1 cellular context compared by ENCODE assay signal in the genomic region with DNA sequence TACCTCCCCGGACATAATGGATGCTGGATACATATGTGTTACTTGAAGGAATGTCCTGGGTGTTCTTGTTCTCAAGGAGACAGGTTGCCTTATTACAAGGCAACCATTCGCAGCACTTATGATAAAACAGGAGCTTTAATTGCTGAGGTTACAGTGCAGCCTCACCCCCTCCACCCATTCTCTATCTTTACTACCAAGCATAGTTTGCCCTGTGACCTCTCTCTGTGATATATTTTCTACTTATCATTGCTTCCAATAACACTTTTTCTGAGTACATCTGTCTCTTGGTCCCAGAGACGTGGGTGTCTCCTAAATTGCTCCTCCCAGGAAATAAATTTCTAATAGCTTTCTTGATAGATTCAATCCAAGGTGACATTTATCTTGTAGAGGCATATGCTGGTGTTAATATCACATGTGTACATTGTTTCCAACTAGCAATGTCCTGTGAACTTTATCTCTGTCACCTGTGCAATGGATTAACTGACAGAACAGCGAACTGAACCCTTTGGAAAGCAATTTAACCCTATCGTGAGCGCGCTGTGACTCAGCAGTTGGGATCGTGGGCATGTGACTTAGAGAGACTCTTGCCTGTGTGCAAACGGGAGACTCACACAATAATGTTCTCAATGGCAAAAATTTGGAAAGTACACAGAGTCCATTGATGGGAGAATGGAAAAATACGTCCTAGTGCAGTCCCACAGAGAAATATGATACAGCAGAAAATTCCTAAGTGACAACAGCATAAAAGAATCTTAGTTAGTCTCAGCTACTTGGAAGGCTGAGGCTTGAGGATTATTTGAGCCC.
A peak's percentile ranks its signal among the peaks of the same experiment; 100 is the strongest.
TF ChIP-seq lines count a peak whose summit lies in the region.

No MANE protein-coding gene starts in this region.

TF ChIP-seq in HepG2, 621 proteins besides CTCF, POLR2A, EP300 and RAD21 (continued from another document and continues in another):
- TF ChIP-seq ZNF232 (CRISPR knock-in tag; IDR thresholded peaks at IDR 0.05; ENCODE audit: borderline replicate concordance), result no peak
- TF ChIP-seq, protein P1, sequence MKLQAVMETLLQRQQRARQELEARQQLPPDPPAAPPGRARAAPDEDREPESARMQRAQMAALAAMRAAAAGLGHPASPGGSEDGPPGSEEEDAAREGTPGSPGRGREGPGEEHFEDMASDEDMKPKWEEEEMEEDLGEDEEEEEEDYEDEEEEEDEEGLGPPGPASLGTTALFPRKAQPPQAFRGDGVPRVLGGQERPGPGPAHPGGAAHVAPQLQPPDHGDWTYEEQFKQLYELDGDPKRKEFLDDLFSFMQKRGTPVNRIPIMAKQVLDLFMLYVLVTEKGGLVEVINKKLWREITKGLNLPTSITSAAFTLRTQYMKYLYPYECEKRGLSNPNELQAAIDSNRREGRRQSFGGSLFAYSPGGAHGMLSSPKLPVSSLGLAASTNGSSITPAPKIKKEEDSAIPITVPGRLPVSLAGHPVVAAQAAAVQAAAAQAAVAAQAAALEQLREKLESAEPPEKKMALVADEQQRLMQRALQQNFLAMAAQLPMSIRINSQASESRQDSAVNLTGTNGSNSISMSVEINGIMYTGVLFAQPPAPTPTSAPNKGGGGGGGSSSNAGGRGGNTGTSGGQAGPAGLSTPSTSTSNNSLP (IDR thresholded peaks at IDR 0.05; ENCODE audit: low read depth, low read length), result peak; percentile 72
- TF ChIP-seq, protein P2, sequence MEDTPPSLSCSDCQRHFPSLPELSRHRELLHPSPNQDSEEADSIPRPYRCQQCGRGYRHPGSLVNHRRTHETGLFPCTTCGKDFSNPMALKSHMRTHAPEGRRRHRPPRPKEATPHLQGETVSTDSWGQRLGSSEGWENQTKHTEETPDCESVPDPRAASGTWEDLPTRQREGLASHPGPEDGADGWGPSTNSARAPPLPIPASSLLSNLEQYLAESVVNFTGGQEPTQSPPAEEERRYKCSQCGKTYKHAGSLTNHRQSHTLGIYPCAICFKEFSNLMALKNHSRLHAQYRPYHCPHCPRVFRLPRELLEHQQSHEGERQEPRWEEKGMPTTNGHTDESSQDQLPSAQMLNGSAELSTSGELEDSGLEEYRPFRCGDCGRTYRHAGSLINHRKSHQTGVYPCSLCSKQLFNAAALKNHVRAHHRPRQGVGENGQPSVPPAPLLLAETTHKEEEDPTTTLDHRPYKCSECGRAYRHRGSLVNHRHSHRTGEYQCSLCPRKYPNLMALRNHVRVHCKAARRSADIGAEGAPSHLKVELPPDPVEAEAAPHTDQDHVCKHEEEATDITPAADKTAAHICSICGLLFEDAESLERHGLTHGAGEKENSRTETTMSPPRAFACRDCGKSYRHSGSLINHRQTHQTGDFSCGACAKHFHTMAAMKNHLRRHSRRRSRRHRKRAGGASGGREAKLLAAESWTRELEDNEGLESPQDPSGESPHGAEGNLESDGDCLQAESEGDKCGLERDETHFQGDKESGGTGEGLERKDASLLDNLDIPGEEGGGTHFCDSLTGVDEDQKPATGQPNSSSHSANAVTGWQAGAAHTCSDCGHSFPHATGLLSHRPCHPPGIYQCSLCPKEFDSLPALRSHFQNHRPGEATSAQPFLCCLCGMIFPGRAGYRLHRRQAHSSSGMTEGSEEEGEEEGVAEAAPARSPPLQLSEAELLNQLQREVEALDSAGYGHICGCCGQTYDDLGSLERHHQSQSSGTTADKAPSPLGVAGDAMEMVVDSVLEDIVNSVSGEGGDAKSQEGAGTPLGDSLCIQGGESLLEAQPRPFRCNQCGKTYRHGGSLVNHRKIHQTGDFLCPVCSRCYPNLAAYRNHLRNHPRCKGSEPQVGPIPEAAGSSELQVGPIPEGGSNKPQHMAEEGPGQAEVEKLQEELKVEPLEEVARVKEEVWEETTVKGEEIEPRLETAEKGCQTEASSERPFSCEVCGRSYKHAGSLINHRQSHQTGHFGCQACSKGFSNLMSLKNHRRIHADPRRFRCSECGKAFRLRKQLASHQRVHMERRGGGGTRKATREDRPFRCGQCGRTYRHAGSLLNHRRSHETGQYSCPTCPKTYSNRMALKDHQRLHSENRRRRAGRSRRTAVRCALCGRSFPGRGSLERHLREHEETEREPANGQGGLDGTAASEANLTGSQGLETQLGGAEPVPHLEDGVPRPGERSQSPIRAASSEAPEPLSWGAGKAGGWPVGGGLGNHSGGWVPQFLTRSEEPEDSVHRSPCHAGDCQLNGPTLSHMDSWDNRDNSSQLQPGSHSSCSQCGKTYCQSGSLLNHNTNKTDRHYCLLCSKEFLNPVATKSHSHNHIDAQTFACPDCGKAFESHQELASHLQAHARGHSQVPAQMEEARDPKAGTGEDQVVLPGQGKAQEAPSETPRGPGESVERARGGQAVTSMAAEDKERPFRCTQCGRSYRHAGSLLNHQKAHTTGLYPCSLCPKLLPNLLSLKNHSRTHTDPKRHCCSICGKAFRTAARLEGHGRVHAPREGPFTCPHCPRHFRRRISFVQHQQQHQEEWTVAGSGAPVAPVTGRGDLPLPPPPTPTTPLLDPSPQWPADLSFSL (CRISPR knock-in tag; IDR thresholded peaks at IDR 0.05), result no peak
- TF ChIP-seq, protein P3, sequence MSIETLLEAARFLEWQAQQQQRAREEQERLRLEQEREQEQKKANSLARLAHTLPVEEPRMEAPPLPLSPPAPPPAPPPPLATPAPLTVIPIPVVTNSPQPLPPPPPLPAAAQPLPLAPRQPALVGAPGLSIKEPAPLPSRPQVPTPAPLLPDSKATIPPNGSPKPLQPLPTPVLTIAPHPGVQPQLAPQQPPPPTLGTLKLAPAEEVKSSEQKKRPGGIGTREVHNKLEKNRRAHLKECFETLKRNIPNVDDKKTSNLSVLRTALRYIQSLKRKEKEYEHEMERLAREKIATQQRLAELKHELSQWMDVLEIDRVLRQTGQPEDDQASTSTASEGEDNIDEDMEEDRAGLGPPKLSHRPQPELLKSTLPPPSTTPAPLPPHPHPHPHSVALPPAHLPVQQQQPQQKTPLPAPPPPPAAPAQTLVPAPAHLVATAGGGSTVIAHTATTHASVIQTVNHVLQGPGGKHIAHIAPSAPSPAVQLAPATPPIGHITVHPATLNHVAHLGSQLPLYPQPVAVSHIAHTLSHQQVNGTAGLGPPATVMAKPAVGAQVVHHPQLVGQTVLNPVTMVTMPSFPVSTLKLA (IDR thresholded peaks at IDR 0.05), result peak; percentile 37; the same call in 1 of the 2 replicates
- TF ChIP-seq PHB2 (IDR thresholded peaks at IDR 0.05; ENCODE audit: partially characterized antibody), result no peak
- TF ChIP-seq KDM4B (CRISPR knock-in tag; IDR thresholded peaks at IDR 0.05), result no peak
- TF ChIP-seq ZFP62 (CRISPR knock-in tag; IDR thresholded peaks at IDR 0.05), result no peak
- TF ChIP-seq, protein P4, sequence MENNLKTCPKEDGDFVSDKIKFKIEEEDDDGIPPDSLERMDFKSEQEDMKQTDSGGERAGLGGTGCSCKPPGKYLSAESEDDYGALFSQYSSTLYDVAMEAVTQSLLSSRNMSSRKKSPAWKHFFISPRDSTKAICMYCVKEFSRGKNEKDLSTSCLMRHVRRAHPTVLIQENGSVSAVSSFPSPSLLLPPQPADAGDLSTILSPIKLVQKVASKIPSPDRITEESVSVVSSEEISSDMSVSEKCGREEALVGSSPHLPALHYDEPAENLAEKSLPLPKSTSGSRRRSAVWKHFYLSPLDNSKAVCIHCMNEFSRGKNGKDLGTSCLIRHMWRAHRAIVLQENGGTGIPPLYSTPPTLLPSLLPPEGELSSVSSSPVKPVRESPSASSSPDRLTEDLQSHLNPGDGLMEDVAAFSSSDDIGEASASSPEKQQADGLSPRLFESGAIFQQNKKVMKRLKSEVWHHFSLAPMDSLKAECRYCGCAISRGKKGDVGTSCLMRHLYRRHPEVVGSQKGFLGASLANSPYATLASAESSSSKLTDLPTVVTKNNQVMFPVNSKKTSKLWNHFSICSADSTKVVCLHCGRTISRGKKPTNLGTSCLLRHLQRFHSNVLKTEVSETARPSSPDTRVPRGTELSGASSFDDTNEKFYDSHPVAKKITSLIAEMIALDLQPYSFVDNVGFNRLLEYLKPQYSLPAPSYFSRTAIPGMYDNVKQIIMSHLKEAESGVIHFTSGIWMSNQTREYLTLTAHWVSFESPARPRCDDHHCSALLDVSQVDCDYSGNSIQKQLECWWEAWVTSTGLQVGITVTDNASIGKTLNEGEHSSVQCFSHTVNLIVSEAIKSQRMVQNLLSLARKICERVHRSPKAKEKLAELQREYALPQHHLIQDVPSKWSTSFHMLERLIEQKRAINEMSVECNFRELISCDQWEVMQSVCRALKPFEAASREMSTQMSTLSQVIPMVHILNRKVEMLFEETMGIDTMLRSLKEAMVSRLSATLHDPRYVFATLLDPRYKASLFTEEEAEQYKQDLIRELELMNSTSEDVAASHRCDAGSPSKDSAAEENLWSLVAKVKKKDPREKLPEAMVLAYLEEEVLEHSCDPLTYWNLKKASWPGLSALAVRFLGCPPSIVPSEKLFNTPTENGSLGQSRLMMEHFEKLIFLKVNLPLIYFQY (CRISPR knock-in tag; IDR thresholded peaks at IDR 0.05; ENCODE audit: borderline replicate concordance), result no peak
- TF ChIP-seq, protein P5, sequence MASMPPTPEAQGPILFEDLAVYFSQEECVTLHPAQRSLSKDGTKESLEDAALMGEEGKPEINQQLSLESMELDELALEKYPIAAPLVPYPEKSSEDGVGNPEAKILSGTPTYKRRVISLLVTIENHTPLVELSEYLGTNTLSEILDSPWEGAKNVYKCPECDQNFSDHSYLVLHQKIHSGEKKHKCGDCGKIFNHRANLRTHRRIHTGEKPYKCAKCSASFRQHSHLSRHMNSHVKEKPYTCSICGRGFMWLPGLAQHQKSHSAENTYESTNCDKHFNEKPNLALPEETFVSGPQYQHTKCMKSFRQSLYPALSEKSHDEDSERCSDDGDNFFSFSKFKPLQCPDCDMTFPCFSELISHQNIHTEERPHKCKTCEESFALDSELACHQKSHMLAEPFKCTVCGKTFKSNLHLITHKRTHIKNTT (CRISPR knock-in tag; IDR thresholded peaks at IDR 0.05), result no peak
- TF ChIP-seq SRF (IDR thresholded peaks at IDR 0.05; ENCODE audit: low read depth, low read length), result no peak
- TF ChIP-seq PAX8 (CRISPR knock-in tag; IDR thresholded peaks at IDR 0.05; ENCODE audit: borderline replicate concordance), result no peak
- TF ChIP-seq, protein P6, sequence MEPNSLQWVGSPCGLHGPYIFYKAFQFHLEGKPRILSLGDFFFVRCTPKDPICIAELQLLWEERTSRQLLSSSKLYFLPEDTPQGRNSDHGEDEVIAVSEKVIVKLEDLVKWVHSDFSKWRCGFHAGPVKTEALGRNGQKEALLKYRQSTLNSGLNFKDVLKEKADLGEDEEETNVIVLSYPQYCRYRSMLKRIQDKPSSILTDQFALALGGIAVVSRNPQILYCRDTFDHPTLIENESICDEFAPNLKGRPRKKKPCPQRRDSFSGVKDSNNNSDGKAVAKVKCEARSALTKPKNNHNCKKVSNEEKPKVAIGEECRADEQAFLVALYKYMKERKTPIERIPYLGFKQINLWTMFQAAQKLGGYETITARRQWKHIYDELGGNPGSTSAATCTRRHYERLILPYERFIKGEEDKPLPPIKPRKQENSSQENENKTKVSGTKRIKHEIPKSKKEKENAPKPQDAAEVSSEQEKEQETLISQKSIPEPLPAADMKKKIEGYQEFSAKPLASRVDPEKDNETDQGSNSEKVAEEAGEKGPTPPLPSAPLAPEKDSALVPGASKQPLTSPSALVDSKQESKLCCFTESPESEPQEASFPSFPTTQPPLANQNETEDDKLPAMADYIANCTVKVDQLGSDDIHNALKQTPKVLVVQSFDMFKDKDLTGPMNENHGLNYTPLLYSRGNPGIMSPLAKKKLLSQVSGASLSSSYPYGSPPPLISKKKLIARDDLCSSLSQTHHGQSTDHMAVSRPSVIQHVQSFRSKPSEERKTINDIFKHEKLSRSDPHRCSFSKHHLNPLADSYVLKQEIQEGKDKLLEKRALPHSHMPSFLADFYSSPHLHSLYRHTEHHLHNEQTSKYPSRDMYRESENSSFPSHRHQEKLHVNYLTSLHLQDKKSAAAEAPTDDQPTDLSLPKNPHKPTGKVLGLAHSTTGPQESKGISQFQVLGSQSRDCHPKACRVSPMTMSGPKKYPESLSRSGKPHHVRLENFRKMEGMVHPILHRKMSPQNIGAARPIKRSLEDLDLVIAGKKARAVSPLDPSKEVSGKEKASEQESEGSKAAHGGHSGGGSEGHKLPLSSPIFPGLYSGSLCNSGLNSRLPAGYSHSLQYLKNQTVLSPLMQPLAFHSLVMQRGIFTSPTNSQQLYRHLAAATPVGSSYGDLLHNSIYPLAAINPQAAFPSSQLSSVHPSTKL (CRISPR knock-in tag; IDR thresholded peaks at IDR 0.05), result peak; percentile 80
- TF ChIP-seq NR2F6 (IDR thresholded peaks at IDR 0.05), result 0 out of 2 replicates have a peak, but pooled peaks have one; percentile 36
- peak; percentile 14; the same call in 1 of the 2 replicates for TF ChIP-seq NR2F6 (CRISPR knock-in tag; IDR thresholded peaks at IDR 0.05)
- TF ChIP-seq, protein P7, sequence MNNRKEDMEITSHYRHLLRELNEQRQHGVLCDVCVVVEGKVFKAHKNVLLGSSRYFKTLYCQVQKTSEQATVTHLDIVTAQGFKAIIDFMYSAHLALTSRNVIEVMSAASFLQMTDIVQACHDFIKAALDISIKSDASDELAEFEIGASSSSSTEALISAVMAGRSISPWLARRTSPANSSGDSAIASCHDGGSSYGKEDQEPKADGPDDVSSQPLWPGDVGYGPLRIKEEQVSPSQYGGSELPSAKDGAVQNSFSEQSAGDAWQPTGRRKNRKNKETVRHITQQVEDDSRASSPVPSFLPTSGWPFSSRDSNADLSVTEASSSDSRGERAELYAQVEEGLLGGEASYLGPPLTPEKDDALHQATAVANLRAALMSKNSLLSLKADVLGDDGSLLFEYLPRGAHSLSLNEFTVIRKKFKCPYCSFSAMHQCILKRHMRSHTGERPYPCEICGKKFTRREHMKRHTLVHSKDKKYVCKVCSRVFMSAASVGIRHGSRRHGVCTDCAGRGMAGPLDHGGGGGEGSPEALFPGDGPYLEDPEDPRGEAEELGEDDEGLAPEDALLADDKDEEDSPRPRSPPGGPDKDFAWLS (CRISPR knock-in tag; IDR thresholded peaks at IDR 0.05; ENCODE audit: borderline replicate concordance), result no peak
- no peak for TF ChIP-seq ZNF83 (CRISPR knock-in tag; IDR thresholded peaks at IDR 0.05; ENCODE audit: borderline replicate concordance)
- no peak for TF ChIP-seq TGIF2 (CRISPR knock-in tag; IDR thresholded peaks at IDR 0.05)
- TF ChIP-seq, protein P8, sequence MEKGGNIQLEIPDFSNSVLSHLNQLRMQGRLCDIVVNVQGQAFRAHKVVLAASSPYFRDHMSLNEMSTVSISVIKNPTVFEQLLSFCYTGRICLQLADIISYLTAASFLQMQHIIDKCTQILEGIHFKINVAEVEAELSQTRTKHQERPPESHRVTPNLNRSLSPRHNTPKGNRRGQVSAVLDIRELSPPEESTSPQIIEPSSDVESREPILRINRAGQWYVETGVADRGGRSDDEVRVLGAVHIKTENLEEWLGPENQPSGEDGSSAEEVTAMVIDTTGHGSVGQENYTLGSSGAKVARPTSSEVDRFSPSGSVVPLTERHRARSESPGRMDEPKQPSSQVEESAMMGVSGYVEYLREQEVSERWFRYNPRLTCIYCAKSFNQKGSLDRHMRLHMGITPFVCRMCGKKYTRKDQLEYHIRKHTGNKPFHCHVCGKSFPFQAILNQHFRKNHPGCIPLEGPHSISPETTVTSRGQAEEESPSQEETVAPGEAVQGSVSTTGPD (CRISPR knock-in tag; IDR thresholded peaks at IDR 0.05), result no peak
- TF ChIP-seq ZFY (CRISPR knock-in tag; IDR thresholded peaks at IDR 0.05), result no peak
- no peak for TF ChIP-seq KAT2B (IDR thresholded peaks at IDR 0.05; ENCODE audit: borderline replicate concordance, low read depth, low read length)
- no peak for TF ChIP-seq FOXA1 (IDR thresholded peaks at IDR 0.05)
- TF ChIP-seq FOXA1 (CRISPR knock-in tag; IDR thresholded peaks at IDR 0.05), result peak; percentile 61
- TF ChIP-seq ZNF430 (CRISPR knock-in tag; IDR thresholded peaks at IDR 0.05), result no peak
- TF ChIP-seq ZBTB38 (CRISPR knock-in tag; IDR thresholded peaks at IDR 0.05), result no peak
- TF ChIP-seq ARNT2 (CRISPR knock-in tag; IDR thresholded peaks at IDR 0.05; ENCODE audit: low read depth), result no peak
- no peak for TF ChIP-seq ZNF781 (CRISPR knock-in tag; IDR thresholded peaks at IDR 0.05; ENCODE audit: borderline replicate concordance, not compliant biosample characterization)
- no peak for TF ChIP-seq ZNF674 (CRISPR knock-in tag; IDR thresholded peaks at IDR 0.05; ENCODE audit: low read depth)
- no peak for TF ChIP-seq ZNF484 (CRISPR knock-in tag; IDR thresholded peaks at IDR 0.05; ENCODE audit: borderline replicate concordance, low read depth)
